Comparison of ENCODE assay signal across 23 cellular contexts in genomic region chr22:18952022-18952421, GRCh38. TPM values are rescaled to one million over a fixed set of nuclear protein-coding genes. Genes with fewer than 3 reads are reported as not detected.
A peak's percentile ranks its signal among the peaks of the same experiment; 100 is the strongest.
DNase-seq lines count a peak whose midpoint lies in the region; ATAC-seq, FAIRE-seq and TF ChIP-seq lines count a peak whose summit lies in the region.
"Had no signal": no experiment of that assay in that cellular context is flagged by ENCODE, and none has a peak within 500 bp of the region (broad histone marks: within the 10 kb centered on the region; RNA-seq: fewer than 3 reads in every experiment).

No MANE protein-coding gene starts in this region.

- H3K4me3 ChIP-seq in heart left ventricle: no peak overlapping the region
- H3K4me3 ChIP-seq in H7 (ENCODE audit: insufficient read depth, low read depth, low read length): no peak overlapping the region
- no peak overlapping the region for H3K4me3 ChIP-seq in kidney (ENCODE audit: low read length in 2 of 2)
- H3K4me3 ChIP-seq in upper lobe of left lung: no peak overlapping the region
- H3K4me3 ChIP-seq: Peyer's patch had no signal

- H3K4me1 Mint-ChIP-seq in activated CD4-positive, alpha-beta memory T cell treated with anti-CD3 and anti-CD28 coated beads for 36 hours (ENCODE audit: low read depth): no peaks in the 10 kb centered on the region
- H3K4me1 Mint-ChIP-seq: CD8-positive, alpha-beta memory T cell had no signal

- no peak overlapping the region for H3K9ac ChIP-seq in kidney (ENCODE audit: low read length in 2 of 2)
- H3K9ac ChIP-seq: KMS-11 had no signal

- no peak for TF ChIP-seq EP300 in upper lobe of left lung (IDR thresholded peaks at IDR 0.05)

- ATAC-seq in heart left ventricle (no peak), upper lobe of left lung (ENCODE audit: low FRiP score in 2 of 2) (no peak), GM18870 (IDR thresholded peaks at IDR 0.05; ENCODE audit: unreplicated experiment) (no peak)
- ATAC-seq: HCT116 had no signal

- H3K4me1 ChIP-seq in heart left ventricle (no peaks in the 10 kb centered on the region), kidney (ENCODE audit: control insufficient read depth in 1 of 2, insufficient read depth in 1 of 2, low read depth in 1 of 2, low read length in 2 of 2) (no peaks in the 10 kb centered on the region), upper lobe of left lung (no peaks in the 10 kb centered on the region)
- H3K4me1 ChIP-seq: Peyer's patch had no signal

- FAIRE-seq in kidney (lab: Jason Lieb, UNC): no peak
- FAIRE-seq: GM18507 had no signal

- H3K9me3 ChIP-seq in heart left ventricle: no peaks in the 10 kb centered on the region
- no peaks in the 10 kb centered on the region for H3K9me3 ChIP-seq in kidney (ENCODE audit: control insufficient read depth in 1 of 2, low read length in 2 of 2)
- no peaks in the 10 kb centered on the region for H3K9me3 ChIP-seq in upper lobe of left lung
- H3K9me3 ChIP-seq: Peyer's patch had no signal

- H3K36me3 ChIP-seq in heart left ventricle (no peaks in the 10 kb centered on the region), H7 (replicated peaks; ENCODE audit: control insufficient read depth, insufficient read depth, low read length) (no peaks in the 10 kb centered on the region), kidney (ENCODE audit: control insufficient read depth in 1 of 2, insufficient read depth in 2 of 2, low read length in 2 of 2) (no peaks in the 10 kb centered on the region), upper lobe of left lung (no peaks in the 10 kb centered on the region)
- H3K36me3 ChIP-seq: Peyer's patch had no signal

- DNase-seq in heart left ventricle (peak in 3 of 5 donors; percentile 3 to 25 (median 7)), cardiac septum (ENCODE audit: low spot score) (no peak), H7 (peak; percentile 33), kidney (peak; percentile 32), upper lobe of left lung (peak; percentile 8 to 17), NCI-H774 (lab: John Stamatoyannopoulos, UW) (no peak)
- no peak for DNase-seq in activated CD4-positive, alpha-beta memory T cell treated with anti-CD3 and anti-CD28 coated beads for 36 hours
- DNase-seq: C1 segment of cervical spinal cord; CD8-positive, alpha-beta memory T cell; DMS53; GDM1; GOT3; NCI-H1105; NCI-H146; NCI-H2029; NCI-H345; NCI-H524 treated with DMSO at 0.1 percent for 48 hours had no signal

- peaks cover 0 to 20% (median 0%) of the 10 kb centered on the region in 9 donors for H3K27me3 ChIP-seq in heart left ventricle
- no peaks in the 10 kb centered on the region for H3K27me3 ChIP-seq in H7 (ENCODE audit: control insufficient read depth, insufficient read depth, low read length)
- H3K27me3 ChIP-seq in upper lobe of left lung: no peaks in the 10 kb centered on the region
- H3K27me3 ChIP-seq: Peyer's patch had no signal

- no peak overlapping the region for H3K27ac ChIP-seq in heart left ventricle
- no peak overlapping the region for H3K27ac ChIP-seq in kidney (ENCODE audit: low read depth in 2 of 2, low read length in 2 of 2)
- H3K27ac ChIP-seq in upper lobe of left lung: no peak overlapping the region
- H3K27ac ChIP-seq: KMS-11, Peyer's patch had no signal

- 67 to 77% (median 73%) methylated on average over 5 to 6 of the region's 6 CpGs for WGBS in heart left ventricle, 4 donors
- 79 to 86% methylated on average over 5 of the region's 6 CpGs for WGBS in upper lobe of left lung, 2 donors

- H3K36me3 Mint-ChIP-seq in activated CD4-positive, alpha-beta memory T cell treated with anti-CD3 and anti-CD28 coated beads for 36 hours: no peaks in the 10 kb centered on the region
- H3K36me3 Mint-ChIP-seq: CD8-positive, alpha-beta memory T cell had no signal

- no peak for TF ChIP-seq POLR2A in heart left ventricle (IDR thresholded peaks at IDR 0.05)
- no peak for TF ChIP-seq POLR2A in upper lobe of left lung (IDR thresholded peaks at IDR 0.05)

- H3K27me3 Mint-ChIP-seq in activated CD4-positive, alpha-beta memory T cell treated with anti-CD3 and anti-CD28 coated beads for 36 hours: peaks cover 20% of the 10 kb centered on the region

- POLR2A ChIA-PET in activated CD4-positive, alpha-beta memory T cell treated with anti-CD3 and anti-CD28 coated beads for 36 hours (lab: Charles Lee): no interaction called here

- TF ChIP-seq CTCF in heart left ventricle (IDR thresholded peaks at IDR 0.05) (no peak), kidney (IDR thresholded peaks at IDR 0.05; ENCODE audit: borderline replicate concordance, extremely low read depth, insufficient read depth) (no peak), upper lobe of left lung (IDR thresholded peaks at IDR 0.05) (no peak)

- no peaks in the 10 kb centered on the region for H3K9me3 Mint-ChIP-seq in activated CD4-positive, alpha-beta memory T cell treated with anti-CD3 and anti-CD28 coated beads for 36 hours
- H3K9me3 Mint-ChIP-seq: CD8-positive, alpha-beta memory T cell had no signal

- H3K4me3 Mint-ChIP-seq in activated CD4-positive, alpha-beta memory T cell treated with anti-CD3 and anti-CD28 coated beads for 36 hours: no peak overlapping the region
- H3K4me3 Mint-ChIP-seq: CD8-positive, alpha-beta memory T cell had no signal

- intact Hi-C loops in heart left ventricle (cut with DNase I): loop anchor here in 1 of 10 donors (10.0 kb wide), 1 partner anchor 523 kb away; the partner anchor contains the start of genes CDC45 and UFD1
- intact Hi-C loops in cardiac septum (cut with DNase I): no loop called here
- intact Hi-C loops in kidney (cut with DNase I): no loop called here
- intact Hi-C loops in activated CD4-positive, alpha-beta memory T cell treated with anti-CD3 and anti-CD28 coated beads for 36 hours (cut with micrococcal nuclease): no loop called here

- H3K27ac Mint-ChIP-seq in activated CD4-positive, alpha-beta memory T cell treated with anti-CD3 and anti-CD28 coated beads for 36 hours: no peak overlapping the region
- H3K27ac Mint-ChIP-seq: CD8-positive, alpha-beta memory T cell had no signal

- CTCF ChIA-PET in activated CD4-positive, alpha-beta memory T cell treated with anti-CD3 and anti-CD28 coated beads for 36 hours (lab: Charles Lee): no interaction called here

RNA-seq across cellular contexts. Expression of gene PRODH, which starts 15.9 kb away (rescaled TPM):
- 10 to 100 TPM in 2 of 9 donors, 1 to 10 TPM in 7; 3.3 to 25.0 (median 7.5) TPM for total RNA-seq in heart left ventricle
- 10 to 100 TPM in 1 of 2 donors, 1 to 10 TPM in 1; 4.2 to 11.0 TPM for polyA plus RNA-seq in heart left ventricle
- total RNA-seq in cardiac septum: 3.0 TPM
- 34.3 and 53.1 TPM in 2 replicates for total RNA-seq in H7 (2014; rRNA removed; shearing (Covaris generic))
- total RNA-seq in kidney: 6.7 TPM
- 8.2 TPM for polyA plus RNA-seq in kidney (ENCODE audit: insufficient read depth, low read depth, low replicate concordance)
- 100 to 1,000 TPM in 3 of 6 donors, 10 to 100 TPM in 3; 37.1 to 206 (median 91.1) TPM for total RNA-seq in upper lobe of left lung
- under 1 TPM in 1 of 2 experiments, not detected in 1; 0.56 TPM for total RNA-seq in activated CD4-positive, alpha-beta memory T cell treated with anti-CD3 and anti-CD28 coated beads for 36 hours
- total RNA-seq: OCI-LY7 had no signal

RNA-seq across cellular contexts. Expression of gene DGCR6, which starts 45.9 kb away (rescaled TPM):
- total RNA-seq in heart left ventricle (10 to 100 TPM in 4 of 9 donors, 1 to 10 TPM in 5; 6.4 to 47.0 (median 8.2) TPM), cardiac septum (7.6 TPM), kidney (1.7 TPM), upper lobe of left lung (1 to 10 TPM; 2.1 to 8.4 (median 4.2) TPM)
- polyA plus RNA-seq in heart left ventricle (1 to 10 TPM; 3.5 to 7.7 TPM), kidney (ENCODE audit: insufficient read depth, low read depth, low replicate concordance) (3.7 TPM)
- 11.6 and 13.1 TPM in 2 replicates for total RNA-seq in H7 (2014; rRNA removed; shearing (Covaris generic))
- under 1 TPM; 0.80 to 0.95 TPM for total RNA-seq in activated CD4-positive, alpha-beta memory T cell treated with anti-CD3 and anti-CD28 coated beads for 36 hours

Comparison
In these comparisons a context has a peak if more than half of its experiments do, and no peak if none do; other contexts are left out.
1. DNase-seq: peak in heart left ventricle (3 of 5), H7 (single experiment), kidney (single experiment) and upper lobe of left lung (2 of 2); none in cardiac septum (single experiment), NCI-H774 (single experiment) and activated CD4-positive, alpha-beta memory T cell treated with anti-CD3 and anti-CD28 coated beads for 36 hours (single experiment).